Comparison of ENCODE assay signal across 11 cellular contexts in the genomic region with DNA sequence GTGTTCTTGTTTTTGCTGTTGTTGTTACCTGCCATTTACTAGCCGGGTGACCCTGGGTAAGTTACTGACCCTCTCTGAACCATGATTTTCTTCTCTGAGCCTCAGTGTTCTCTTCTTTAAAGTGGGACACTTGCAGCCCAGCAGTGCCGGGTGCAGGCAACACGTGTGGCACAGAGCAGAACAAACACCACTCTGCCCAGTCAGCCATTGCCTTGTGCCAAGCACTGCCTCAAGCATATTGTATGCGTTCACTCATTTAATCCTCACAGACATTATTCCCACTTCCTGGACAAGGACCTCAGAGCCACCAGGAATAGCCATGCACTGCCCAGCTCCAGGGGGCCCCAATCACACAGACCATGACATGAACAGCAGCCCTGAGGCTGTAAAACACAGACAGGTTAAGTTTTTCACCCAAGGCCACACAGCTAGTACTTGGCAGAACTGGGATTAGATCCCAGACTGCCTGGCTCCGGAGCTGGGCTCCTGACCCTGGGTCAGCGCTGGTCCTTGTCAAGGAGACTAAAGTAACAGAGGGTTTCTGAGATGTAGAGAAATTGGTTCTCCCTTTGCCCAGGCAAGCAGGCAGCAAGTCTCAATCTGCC.
"Had no signal": no experiment of that assay in that cellular context is flagged by ENCODE, and none has a peak within 500 bp of the region (broad histone marks: within the 10 kb centered on the region; RNA-seq: fewer than 3 reads in every experiment).

No MANE protein-coding gene starts in this region.

- DNase-seq: activated CD4-positive, alpha-beta memory T cell treated with anti-CD3 and anti-CD28 coated beads, Interleukin-2, amount 10 ng/mL, durations not matched to agents 7 days and 5 days; activated CD8-positive, alpha-beta memory T cell treated with anti-CD3 and anti-CD28 coated beads, Interleukin-2, amount 50 U/mL, for 4 hours; activated gamma-delta T cell treated with Interleukin-2 at 50 U/mL for 16 hours; activated T-cell treated with anti-CD3 and anti-CD28 coated beads, Interleukin-2, amount 50 U/mL, for 72 hours; colonic mucosa; effector CD4-positive, alpha-beta T cell; right cardiac atrium; stimulated activated naive B cell treated with anti-CD40 and anti-IgM and Interleukin-4, amounts not matched to agents 10 μg/mL and 1 μg/mL and 100 μg/mL, for 72 hours had no signal

- H3K9me3 ChIP-seq: ascending aorta, colonic mucosa had no signal

- H3K4me2 ChIP-seq: hepatocyte had no signal

- H3K36me3 ChIP-seq: ascending aorta, cardiac muscle cell, colonic mucosa had no signal

- H3K27me3 ChIP-seq: ascending aorta, cardiac muscle cell, colonic mucosa, hepatocyte had no signal

- H3K4me3 ChIP-seq: ascending aorta, cardiac muscle cell, colonic mucosa, hepatocyte had no signal

- H3K27ac ChIP-seq: ascending aorta, cardiac muscle cell, colonic mucosa, hepatocyte had no signal

- ATAC-seq: activated T-cell treated with anti-CD3 and anti-CD28 coated beads, Interleukin-2, amount 50 U/mL, for 72 hours; right cardiac atrium; stimulated activated naive B cell treated with anti-CD40 and anti-IgM and Interleukin-4, amounts not matched to agents 10 μg/mL and 1 μg/mL and 100 μg/mL, for 72 hours had no signal

- H3K4me1 ChIP-seq: ascending aorta, colonic mucosa had no signal
